Comparison of ENCODE assay signal across 10 cellular contexts in genomic region chr10:43452356-43452914, GRCh38. TPM values are rescaled to one million over a fixed set of nuclear protein-coding genes. Genes with fewer than 3 reads are reported as not detected.
DNase-seq lines count a peak whose midpoint lies in the region; ATAC-seq and TF ChIP-seq lines count a peak whose summit lies in the region.
"Had no signal": no experiment of that assay in that cellular context is flagged by ENCODE, and none has a peak within 500 bp of the region (broad histone marks: within the 10 kb centered on the region; RNA-seq: fewer than 3 reads in every experiment).

No MANE protein-coding gene starts in this region.

- intact Hi-C loops in ascending aorta (cut with DNase I) = no loop called here

- H3K27me3 Mint-ChIP-seq in activated naive CD8-positive, alpha-beta T cell treated with anti-CD3 and anti-CD28 coated beads, Interleukin-2, amount 50 U/mL, for 24 hours = no peaks in the 10 kb centered on the region
- no peaks in the 10 kb centered on the region for H3K27me3 Mint-ChIP-seq in neural crest cell (ENCODE audit: low read depth)

- peaks cover 47% of the 10 kb centered on the region for H3F3A ChIP-seq in DOHH2 (ENCODE audit: control insufficient read depth, insufficient read depth)

- H3K27ac ChIP-seq in DOHH2 (ENCODE audit: low read depth, low read length) = peak overlapping the region; percentile 100
- H3K27ac ChIP-seq in ascending aorta = no peak overlapping the region

- H3K27me3 ChIP-seq in DOHH2 (ENCODE audit: control insufficient read depth, low read length) (no peaks in the 10 kb centered on the region; the same call in 1 of the 2 replicates), ascending aorta (no peaks in the 10 kb centered on the region), HAP-1 (ENCODE audit: low read depth) (no peaks in the 10 kb centered on the region)
- H3K27me3 ChIP-seq: gastroesophageal sphincter had no signal

- ATAC-seq in HG03460 (IDR thresholded peaks at IDR 0.05; ENCODE audit: unreplicated experiment) = peak; percentile 0
- no peak for ATAC-seq in activated naive CD8-positive, alpha-beta T cell treated with anti-CD3 and anti-CD28 coated beads, Interleukin-2, amount 50 U/mL, for 24 hours
- ATAC-seq in HG02938 (IDR thresholded peaks at IDR 0.05; ENCODE audit: unreplicated experiment) = no peak
- ATAC-seq: gastroesophageal sphincter had no signal

- H3K36me3 Mint-ChIP-seq in activated naive CD8-positive, alpha-beta T cell treated with anti-CD3 and anti-CD28 coated beads, Interleukin-2, amount 50 U/mL, for 24 hours (ENCODE audit: low read depth) = peaks cover 11% of the 10 kb centered on the region
- H3K36me3 Mint-ChIP-seq in neural crest cell (ENCODE audit: low read depth) = peaks cover 7% of the 10 kb centered on the region

- no peak for DNase-seq in activated naive CD8-positive, alpha-beta T cell treated with anti-CD3 and anti-CD28 coated beads, Interleukin-2, amount 50 U/mL, for 24 hours
- DNase-seq in neural crest cell (ENCODE audit: low read depth, low spot score) (no peak), ascending aorta (ENCODE audit: low spot score in 2 of 2) (no peak), HAP-1 (ENCODE audit: low spot score in 2 of 2) (no peak)
- no peak for DNase-seq in activated CD8-positive, alpha-beta memory T cell treated with anti-CD3 and anti-CD28 coated beads, Interleukin-2, amount 50 U/mL, for 48 hours
- DNase-seq: NCI-H187 had no signal

- H3K4me1 ChIP-seq in DOHH2 (ENCODE audit: control insufficient read depth, low read length) (peaks cover 69% of the 10 kb centered on the region), ascending aorta (peaks cover 0 to 9% of the 10 kb centered on the region in 2 donors), HAP-1 (peaks cover 5% of the 10 kb centered on the region; the same call in 1 of the 2 replicates)

- H3K79me2 ChIP-seq in DOHH2 (ENCODE audit: control insufficient read depth, low read length) = peaks cover 43% of the 10 kb centered on the region

- no peaks in the 10 kb centered on the region for H3K9me2 ChIP-seq in DOHH2 (replicated peaks; ENCODE audit: control insufficient read depth, low read length)

- H3K4me3 ChIP-seq in DOHH2 (ENCODE audit: low read length) (peak overlapping the region; percentile 93), ascending aorta (no peak overlapping the region), HAP-1 (no peak overlapping the region)
- H3K4me3 ChIP-seq: gastroesophageal sphincter had no signal

- peaks cover 2% of the 10 kb centered on the region for H3K9me3 Mint-ChIP-seq in activated naive CD8-positive, alpha-beta T cell treated with anti-CD3 and anti-CD28 coated beads, Interleukin-2, amount 50 U/mL, for 24 hours
- H3K9me3 Mint-ChIP-seq in neural crest cell = peaks cover 3% of the 10 kb centered on the region

- H3K36me3 ChIP-seq in DOHH2 (ENCODE audit: control insufficient read depth, low read length) (peaks cover 24% of the 10 kb centered on the region), ascending aorta (no peaks in the 10 kb centered on the region), HAP-1 (replicated peaks) (no peaks in the 10 kb centered on the region)
- H3K36me3 ChIP-seq: gastroesophageal sphincter had no signal

- peak overlapping the region; percentile 52 for H3K4me3 Mint-ChIP-seq in activated naive CD8-positive, alpha-beta T cell treated with anti-CD3 and anti-CD28 coated beads, Interleukin-2, amount 50 U/mL, for 24 hours
- H3K4me3 Mint-ChIP-seq in neural crest cell = peak overlapping the region; percentile 57

- TF ChIP-seq CTCF in DOHH2 (IDR thresholded peaks at IDR 0.05; ENCODE audit: low read depth, low read length, poor library complexity, severe bottlenecking) = no peak
- TF ChIP-seq CTCF in neural crest cell (conservative IDR thresholded peaks at IDR 0.05) = no peak
- no peak for TF ChIP-seq CTCF in ascending aorta (IDR thresholded peaks at IDR 0.05)

- H3K9me3 ChIP-seq in DOHH2 (ENCODE audit: control insufficient read depth, insufficient read depth, low read length) = no peaks in the 10 kb centered on the region
- H3K9me3 ChIP-seq in ascending aorta = no peaks in the 10 kb centered on the region
- H3K9me3 ChIP-seq in HAP-1 = peaks cover 2% of the 10 kb centered on the region
- H3K9me3 ChIP-seq: gastroesophageal sphincter had no signal

- peak overlapping the region; percentile 86 for H3K27ac Mint-ChIP-seq in activated naive CD8-positive, alpha-beta T cell treated with anti-CD3 and anti-CD28 coated beads, Interleukin-2, amount 50 U/mL, for 24 hours
- no peak overlapping the region for H3K27ac Mint-ChIP-seq in neural crest cell (ENCODE audit: unreplicated experiment)

- peak overlapping the region; percentile 93 for H3K4me2 ChIP-seq in DOHH2 (ENCODE audit: low read length)

- no peaks in the 10 kb centered on the region for H4K20me1 ChIP-seq in DOHH2 (ENCODE audit: control insufficient read depth, insufficient read depth, low read depth, low read length)

- H3K4me1 Mint-ChIP-seq in activated naive CD8-positive, alpha-beta T cell treated with anti-CD3 and anti-CD28 coated beads, Interleukin-2, amount 50 U/mL, for 24 hours = peaks cover 47% of the 10 kb centered on the region
- H3K4me1 Mint-ChIP-seq in neural crest cell = peaks cover 17% of the 10 kb centered on the region

- in situ Hi-C loops in HAP-1 (cut with MboI; ENCODE audit: low sequenced_read_pairs) = no loop called here

RNA-seq across cellular contexts. Expression of gene ZNF487, which starts 15.5 kb away (rescaled TPM):
- total RNA-seq in neural crest cell (3.8 and 4.3 TPM in 2 replicates), ascending aorta (3.9 TPM)

RNA-seq across cellular contexts. Expression of gene HNRNPF, which starts 43.4 kb away (rescaled TPM):
- total RNA-seq in neural crest cell = 284 and 292 TPM in 2 replicates
- total RNA-seq in ascending aorta = 101 TPM
